ENCODE assay signal across 23 cellular contexts in genomic region chr20:43529051-43529450, GRCh38.
"Had no signal": no experiment of that assay in that cellular context is flagged by ENCODE, and none has a peak within 500 bp of the region (broad histone marks: within the 10 kb centered on the region; RNA-seq: fewer than 3 reads in every experiment).

No MANE protein-coding gene starts in this region.

- H3K36me3 ChIP-seq: colonic mucosa, neural progenitor cell, prostate gland, right atrium auricular region, thyroid gland had no signal

- H3K9me3 Mint-ChIP-seq: effector memory CD8-positive, alpha-beta T cell; naive B cell; natural killer cell treated with Interleukin-12 subunit alpha and Interleukin-12 subunit beta and Interleukin-15 and Interleukin-18, amount 100 ng/mL, for 72 hours; neural progenitor cell had no signal

- H3K27me3 ChIP-seq: colonic mucosa, neural progenitor cell, right atrium auricular region, thyroid gland had no signal

- H3K4me1 Mint-ChIP-seq: memory B cell; mesothelial cell of epicardium; neural progenitor cell; stimulated activated naive CD8-positive, alpha-beta T cell treated with anti-CD3 and anti-CD28 coated beads, Interleukin-15, amount 100 ng/mL, for 72 hours had no signal

- H3K27me3 Mint-ChIP-seq: effector memory CD8-positive, alpha-beta T cell; stimulated activated naive CD8-positive, alpha-beta T cell treated with anti-CD3 and anti-CD28 coated beads, Interleukin-15, amount 100 ng/mL, for 72 hours had no signal

- H3K4me3 ChIP-seq: colonic mucosa, lung, mucosa of descending colon, neural progenitor cell, prostate gland, right atrium auricular region, skin epidermis, thyroid gland had no signal

- DNase-seq: central memory CD4-positive, alpha-beta T cell; colonic mucosa; dermis blood vessel endothelial cell; effector memory CD8-positive, alpha-beta T cell; kidney; mucosa of descending colon; naive B cell; stimulated activated CD4-positive, alpha-beta T cell treated with anti-CD3 and anti-CD28 coated beads, Interleukin-1b, Interleukin-23, amount 100 ng/mL, for 48 hours; stimulated activated CD4-positive, alpha-beta T cell treated with anti-CD3 and anti-CD28 coated beads, Interleukin-4, amount 100 ng/mL, for 1 hour; stimulated activated CD8-positive, alpha-beta memory T cell treated with anti-CD3 and anti-CD28 coated beads, Interleukin-4, amount 100 ng/mL, for 48 hours; stimulated activated naive CD4-positive, alpha-beta T cell; stimulated activated naive CD8-positive, alpha-beta T cell treated with anti-CD3 and anti-CD28 coated beads, Interleukin-15, amount 100 ng/mL, for 72 hours; thyroid gland; trophoblast cell had no signal

- H3K4me3 Mint-ChIP-seq: effector memory CD8-positive, alpha-beta T cell; memory B cell; mesothelial cell of epicardium; naive B cell; natural killer cell treated with Interleukin-12 subunit alpha and Interleukin-12 subunit beta and Interleukin-15 and Interleukin-18, amount 100 ng/mL, for 72 hours; stimulated activated naive CD8-positive, alpha-beta T cell treated with anti-CD3 and anti-CD28 coated beads, Interleukin-15, amount 100 ng/mL, for 72 hours had no signal

- ATAC-seq: effector memory CD8-positive, alpha-beta T cell; left lobe of liver; mucosa of descending colon; natural killer cell treated with Interleukin-12 subunit alpha and Interleukin-12 subunit beta and Interleukin-15 and Interleukin-18, amount 100 ng/mL, for 72 hours; stimulated activated naive CD8-positive, alpha-beta T cell treated with anti-CD3 and anti-CD28 coated beads, Interleukin-15, amount 100 ng/mL, for 72 hours had no signal

- H3K36me3 Mint-ChIP-seq: natural killer cell treated with Interleukin-12 subunit alpha and Interleukin-12 subunit beta and Interleukin-15 and Interleukin-18, amount 100 ng/mL, for 72 hours; neural progenitor cell had no signal

- H3K9me3 ChIP-seq: colonic mucosa, mucosa of descending colon, prostate gland, right atrium auricular region, thyroid gland had no signal

- H3K27ac Mint-ChIP-seq: effector memory CD8-positive, alpha-beta T cell; memory B cell; mesothelial cell of epicardium; natural killer cell treated with Interleukin-12 subunit alpha and Interleukin-12 subunit beta and Interleukin-15 and Interleukin-18, amount 100 ng/mL, for 72 hours had no signal

- H3K4me1 ChIP-seq: colonic mucosa, neural progenitor cell, prostate gland, right atrium auricular region, thyroid gland had no signal

- H3K27ac ChIP-seq: colonic mucosa, neural progenitor cell, prostate gland, right atrium auricular region, skin epidermis, thyroid gland had no signal
